8 cellular contexts compared by ENCODE assay signal in the genomic region with DNA sequence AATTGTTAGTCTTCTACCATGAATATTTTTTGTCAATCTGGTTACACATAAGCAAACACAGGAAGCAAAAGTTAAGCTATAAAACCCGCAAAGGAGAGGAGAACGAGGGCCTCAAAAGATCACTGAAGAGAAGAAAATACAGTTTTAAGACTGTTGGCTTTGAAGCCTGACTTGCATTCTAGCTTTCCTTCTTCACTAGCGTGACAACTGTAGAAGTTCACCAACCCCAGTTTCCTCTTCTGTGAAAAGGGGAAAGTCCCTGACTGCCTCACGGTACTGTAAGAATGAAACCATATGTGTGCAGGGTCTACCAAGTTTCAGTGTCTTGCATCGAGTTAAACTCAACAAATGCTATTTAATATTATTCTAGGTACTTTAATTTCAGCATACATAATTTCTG. TPM values are rescaled to one million over a fixed set of nuclear protein-coding genes. Genes with fewer than 3 reads are reported as not detected.
DNase-seq lines count a peak whose midpoint lies in the region; ATAC-seq and TF ChIP-seq lines count a peak whose summit lies in the region.

No MANE protein-coding gene starts in this region.

- ATAC-seq in GM19351 (IDR thresholded peaks at IDR 0.05; ENCODE audit: unreplicated experiment) (peak; percentile 97), HG03354 (IDR thresholded peaks at IDR 0.05; ENCODE audit: poor library complexity, severe bottlenecking, unreplicated experiment) (peak; percentile 99)

- CTCF ChIA-PET in BJ (lab: Yijun Ruan, JAX), result no interaction called here

- no peaks in the 10 kb centered on the region for H3K36me3 ChIP-seq in BJ (ENCODE audit: control insufficient read depth, insufficient read depth, low read length)

- peak overlapping the region; percentile 86 for H3K27ac Mint-ChIP-seq in activated CD4-positive, alpha-beta T cell treated with anti-CD3 and anti-CD28 coated beads, Interleukin-2, amount 10 ng/mL, durations not matched to agents 24 days and 14 days

- DNase-seq in BJ (ENCODE audit: low read depth) (peak; percentile 59), iris pigment epithelial cell (ENCODE audit: low read depth) (peak; percentile 59), KG1 (lab: John Stamatoyannopoulos, UW) (no peak), A172 (ENCODE audit: low spot score) (no peak), NCI-H1436 (lab: John Stamatoyannopoulos, UW) (no peak)
- peak; percentile 93 for DNase-seq in activated CD4-positive, alpha-beta T cell treated with anti-CD3 and anti-CD28 coated beads, Interleukin-2, amount 10 ng/mL, durations not matched to agents 24 days and 14 days

- H3K27me3 Mint-ChIP-seq in activated CD4-positive, alpha-beta T cell treated with anti-CD3 and anti-CD28 coated beads, Interleukin-2, amount 10 ng/mL, durations not matched to agents 24 days and 14 days, result peaks cover 2% of the 10 kb centered on the region

- H3K9me3 Mint-ChIP-seq in activated CD4-positive, alpha-beta T cell treated with anti-CD3 and anti-CD28 coated beads, Interleukin-2, amount 10 ng/mL, durations not matched to agents 24 days and 14 days, result peaks cover 3% of the 10 kb centered on the region

- H3K27me3 ChIP-seq in BJ (ENCODE audit: control insufficient read depth, insufficient read depth, low read length), result no peaks in the 10 kb centered on the region

- no peak overlapping the region for H3K4me3 ChIP-seq in BJ (ENCODE audit: low read depth, low read length)

- H3K4me1 Mint-ChIP-seq in activated CD4-positive, alpha-beta T cell treated with anti-CD3 and anti-CD28 coated beads, Interleukin-2, amount 10 ng/mL, durations not matched to agents 24 days and 14 days, result peaks cover 70% of the 10 kb centered on the region

- POLR2A ChIA-PET in BJ (lab: Charles Lee), result no interaction called here

- peak overlapping the region; percentile 58 for H3K4me3 Mint-ChIP-seq in activated CD4-positive, alpha-beta T cell treated with anti-CD3 and anti-CD28 coated beads, Interleukin-2, amount 10 ng/mL, durations not matched to agents 24 days and 14 days

- intact Hi-C loops in activated CD4-positive, alpha-beta T cell treated with anti-CD3 and anti-CD28 coated beads, Interleukin-2, amount 10 ng/mL, durations not matched to agents 24 days and 14 days (cut with micrococcal nuclease), result loop anchor here (1.0 to 2.0 kb wide), 6 partner anchors 9 to 70 kb away; no protein-coding TSS in a partner anchor

- peaks cover 7% of the 10 kb centered on the region for H3K36me3 Mint-ChIP-seq in activated CD4-positive, alpha-beta T cell treated with anti-CD3 and anti-CD28 coated beads, Interleukin-2, amount 10 ng/mL, durations not matched to agents 24 days and 14 days (ENCODE audit: low read depth)

- TF ChIP-seq CTCF in BJ (IDR thresholded peaks at IDR 0.05; ENCODE audit: insufficient read depth, low read depth, low read length), result no peak

RNA-seq across cellular contexts. Expression of gene LRRN3, which starts 7.5 kb away (rescaled TPM):
- 7.2 and 12.7 TPM in 2 replicates for polyA plus RNA-seq in BJ (2011; rRNA removed)
- 3.3 and 5.2 TPM in 2 replicates for polyA minus RNA-seq in BJ (2011; rRNA and poly(A)+ RNA removed)
- total RNA-seq in activated CD4-positive, alpha-beta T cell treated with anti-CD3 and anti-CD28 coated beads, Interleukin-2, amount 10 ng/mL, durations not matched to agents 24 days and 14 days, result 53.4 and 56.5 TPM in 2 replicates
- not detected in 2 replicates for total RNA-seq in A172 (2014; rRNA removed; shearing (Covaris generic))

Comparison
In these comparisons a context has a peak if more than half of its experiments do, and no peak if none do; other contexts are left out.
1. DNase-seq: peak in BJ (single experiment), activated CD4-positive, alpha-beta T cell treated with anti-CD3 and anti-CD28 coated beads, Interleukin-2, amount 10 ng/mL, durations not matched to agents 24 days and 14 days (single experiment) and iris pigment epithelial cell (single experiment); none in KG1 (single experiment), A172 (single experiment) and NCI-H1436 (single experiment).
2. RNA of gene LRRN3, which starts 7.5 kb away (total RNA-seq): 53.4 to 56.5 TPM in activated CD4-positive, alpha-beta T cell treated with anti-CD3 and anti-CD28 coated beads, Interleukin-2, amount 10 ng/mL, durations not matched to agents 24 days and 14 days; not detected in A172; every median in the first group is over 10 times any median in the second.